ENCODE assay signal across 1 cellular context in the genomic region with DNA sequence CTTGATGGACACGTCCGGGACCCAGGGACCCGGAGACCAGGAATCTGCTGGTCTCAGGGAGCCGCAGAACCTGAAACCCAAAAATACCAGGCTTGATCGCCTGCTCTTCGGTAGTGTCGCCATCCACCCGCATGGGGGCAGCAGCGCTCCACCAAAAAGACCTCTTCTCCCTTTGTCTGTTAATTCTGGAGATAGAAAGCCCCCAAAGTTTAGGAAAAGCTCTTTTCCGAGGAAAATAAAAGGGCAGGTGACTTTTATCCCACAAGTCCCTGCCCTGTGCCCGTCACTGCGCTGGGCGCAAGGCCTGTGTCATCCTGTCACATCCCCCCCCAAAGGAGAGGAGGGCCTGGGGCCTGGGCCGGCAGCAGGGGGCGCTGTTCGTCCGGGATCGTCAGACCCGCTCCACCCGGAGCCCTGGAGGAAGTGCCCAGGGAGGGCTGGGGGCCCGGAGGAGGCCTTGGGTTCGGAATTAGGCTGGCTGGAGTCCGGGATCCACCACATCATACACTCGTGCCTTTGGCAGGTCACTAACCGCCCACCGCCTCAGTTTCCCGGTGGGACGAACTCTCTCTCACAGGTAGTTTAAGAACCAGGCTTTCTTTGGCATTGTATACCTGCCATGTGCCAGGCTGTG.
TF ChIP-seq lines count a peak whose summit lies in the region.

No MANE protein-coding gene starts in this region.

TF ChIP-seq in HepG2, 621 proteins besides CTCF, POLR2A, EP300 and RAD21 (continued from another document and continues in another):
- TF ChIP-seq, protein P1, sequence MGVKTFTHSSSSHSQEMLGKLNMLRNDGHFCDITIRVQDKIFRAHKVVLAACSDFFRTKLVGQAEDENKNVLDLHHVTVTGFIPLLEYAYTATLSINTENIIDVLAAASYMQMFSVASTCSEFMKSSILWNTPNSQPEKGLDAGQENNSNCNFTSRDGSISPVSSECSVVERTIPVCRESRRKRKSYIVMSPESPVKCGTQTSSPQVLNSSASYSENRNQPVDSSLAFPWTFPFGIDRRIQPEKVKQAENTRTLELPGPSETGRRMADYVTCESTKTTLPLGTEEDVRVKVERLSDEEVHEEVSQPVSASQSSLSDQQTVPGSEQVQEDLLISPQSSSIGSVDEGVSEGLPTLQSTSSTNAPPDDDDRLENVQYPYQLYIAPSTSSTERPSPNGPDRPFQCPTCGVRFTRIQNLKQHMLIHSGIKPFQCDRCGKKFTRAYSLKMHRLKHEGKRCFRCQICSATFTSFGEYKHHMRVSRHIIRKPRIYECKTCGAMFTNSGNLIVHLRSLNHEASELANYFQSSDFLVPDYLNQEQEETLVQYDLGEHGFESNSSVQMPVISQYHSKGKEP (CRISPR knock-in tag; IDR thresholded peaks at IDR 0.05), result peak; percentile 93; the same call in 1 of the 2 replicates
- TF ChIP-seq ZNF24 (IDR thresholded peaks at IDR 0.05) (0 out of 2 replicates have a peak, but pooled peaks have one; percentile 56), NR2F1 (CRISPR knock-in tag; IDR thresholded peaks at IDR 0.05) (peak in 1 of 2 experiments; percentile 52; a peak in 2 of 4 replicates), ZNF569 (CRISPR knock-in tag; IDR thresholded peaks at IDR 0.05; ENCODE audit: borderline replicate concordance) (no peak), HNF4A (CRISPR knock-in tag; IDR thresholded peaks at IDR 0.05) (0 out of 2 replicates have a peak, but pooled peaks have one; percentile 10), ZNF883 (CRISPR knock-in tag; IDR thresholded peaks at IDR 0.05; ENCODE audit: not compliant biosample characterization) (peak; percentile 93), ZSCAN25 (CRISPR knock-in tag; IDR thresholded peaks at IDR 0.05) (peak; percentile 60; the same call in 1 of the 2 replicates), ZFP41 (CRISPR knock-in tag; IDR thresholded peaks at IDR 0.05; ENCODE audit: borderline replicate concordance) (peak; percentile 35; the same call in 1 of the 2 replicates), ZNF629 (CRISPR knock-in tag; conservative IDR thresholded peaks at IDR 0.05) (0 out of 2 replicates have a peak, but pooled peaks have one; percentile 41), SUZ12 (IDR thresholded peaks at IDR 0.05; ENCODE audit: low read depth, low read length) (no peak; the same call in 1 of the 2 replicates), PCBP1 (IDR thresholded peaks at IDR 0.05; ENCODE audit: borderline replicate concordance, low read depth, low read length) (0 out of 2 replicates have a peak, but pooled peaks have one; percentile 47), ZNF557 (CRISPR knock-in tag; IDR thresholded peaks at IDR 0.05) (peak; percentile 59; the same call in 1 of the 2 replicates), ZNF891 (CRISPR knock-in tag; IDR thresholded peaks at IDR 0.05) (peak; percentile 85), HNRNPL (IDR thresholded peaks at IDR 0.05; ENCODE audit: low read depth, low read length) (peak; percentile 75; the same call in 1 of the 2 replicates), MXD4 (CRISPR knock-in tag; IDR thresholded peaks at IDR 0.05) (peak; percentile 81; the same call in 1 of the 2 replicates), KDM2A (CRISPR knock-in tag; IDR thresholded peaks at IDR 0.05; ENCODE audit: borderline replicate concordance, low read depth) (peak; percentile 94), ZNF430 (CRISPR knock-in tag; IDR thresholded peaks at IDR 0.05) (0 out of 2 replicates have a peak, but pooled peaks have one; percentile 71), KMT2B (CRISPR knock-in tag; IDR thresholded peaks at IDR 0.05) (peak; percentile 21; the same call in 1 of the 2 replicates), ZNF543 (CRISPR knock-in tag; IDR thresholded peaks at IDR 0.05) (0 out of 2 replicates have a peak, but pooled peaks have one; percentile 16), ZNF33B (CRISPR knock-in tag; IDR thresholded peaks at IDR 0.05) (no peak), ZNF558 (CRISPR knock-in tag; IDR thresholded peaks at IDR 0.05; ENCODE audit: borderline replicate concordance) (peak; percentile 87), NAIF1 (CRISPR knock-in tag; IDR thresholded peaks at IDR 0.05; ENCODE audit: borderline replicate concordance) (no peak), ZNF12 (CRISPR knock-in tag; IDR thresholded peaks at IDR 0.05) (0 out of 2 replicates have a peak, but pooled peaks have one; percentile 39)
- TF ChIP-seq, protein P2, sequence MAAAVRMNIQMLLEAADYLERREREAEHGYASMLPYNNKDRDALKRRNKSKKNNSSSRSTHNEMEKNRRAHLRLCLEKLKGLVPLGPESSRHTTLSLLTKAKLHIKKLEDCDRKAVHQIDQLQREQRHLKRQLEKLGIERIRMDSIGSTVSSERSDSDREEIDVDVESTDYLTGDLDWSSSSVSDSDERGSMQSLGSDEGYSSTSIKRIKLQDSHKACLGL (CRISPR knock-in tag; IDR thresholded peaks at IDR 0.05), result no peak
- TF ChIP-seq, protein P3, sequence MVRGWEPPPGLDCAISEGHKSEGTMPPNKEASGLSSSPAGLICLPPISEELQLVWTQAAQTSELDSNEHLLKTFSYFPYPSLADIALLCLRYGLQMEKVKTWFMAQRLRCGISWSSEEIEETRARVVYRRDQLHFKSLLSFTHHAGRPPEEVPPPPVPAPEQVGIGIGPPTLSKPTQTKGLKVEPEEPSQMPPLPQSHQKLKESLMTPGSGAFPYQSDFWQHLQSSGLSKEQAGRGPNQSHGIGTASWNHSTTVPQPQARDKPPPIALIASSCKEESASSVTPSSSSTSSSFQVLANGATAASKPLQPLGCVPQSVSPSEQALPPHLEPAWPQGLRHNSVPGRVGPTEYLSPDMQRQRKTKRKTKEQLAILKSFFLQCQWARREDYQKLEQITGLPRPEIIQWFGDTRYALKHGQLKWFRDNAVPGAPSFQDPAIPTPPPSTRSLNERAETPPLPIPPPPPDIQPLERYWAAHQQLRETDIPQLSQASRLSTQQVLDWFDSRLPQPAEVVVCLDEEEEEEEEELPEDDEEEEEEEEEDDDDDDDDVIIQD (CRISPR knock-in tag; IDR thresholded peaks at IDR 0.05; ENCODE audit: low read depth), result peak; percentile 67; the same call in 1 of the 2 replicates
- TF ChIP-seq, protein P4, sequence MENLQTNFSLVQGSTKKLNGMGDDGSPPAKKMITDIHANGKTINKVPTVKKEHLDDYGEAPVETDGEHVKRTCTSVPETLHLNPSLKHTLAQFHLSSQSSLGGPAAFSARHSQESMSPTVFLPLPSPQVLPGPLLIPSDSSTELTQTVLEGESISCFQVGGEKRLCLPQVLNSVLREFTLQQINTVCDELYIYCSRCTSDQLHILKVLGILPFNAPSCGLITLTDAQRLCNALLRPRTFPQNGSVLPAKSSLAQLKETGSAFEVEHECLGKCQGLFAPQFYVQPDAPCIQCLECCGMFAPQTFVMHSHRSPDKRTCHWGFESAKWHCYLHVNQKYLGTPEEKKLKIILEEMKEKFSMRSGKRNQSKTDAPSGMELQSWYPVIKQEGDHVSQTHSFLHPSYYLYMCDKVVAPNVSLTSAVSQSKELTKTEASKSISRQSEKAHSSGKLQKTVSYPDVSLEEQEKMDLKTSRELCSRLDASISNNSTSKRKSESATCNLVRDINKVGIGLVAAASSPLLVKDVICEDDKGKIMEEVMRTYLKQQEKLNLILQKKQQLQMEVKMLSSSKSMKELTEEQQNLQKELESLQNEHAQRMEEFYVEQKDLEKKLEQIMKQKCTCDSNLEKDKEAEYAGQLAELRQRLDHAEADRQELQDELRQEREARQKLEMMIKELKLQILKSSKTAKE (CRISPR knock-in tag; IDR thresholded peaks at IDR 0.05; ENCODE audit: borderline replicate concordance), result no peak
- TF ChIP-seq, protein P5, sequence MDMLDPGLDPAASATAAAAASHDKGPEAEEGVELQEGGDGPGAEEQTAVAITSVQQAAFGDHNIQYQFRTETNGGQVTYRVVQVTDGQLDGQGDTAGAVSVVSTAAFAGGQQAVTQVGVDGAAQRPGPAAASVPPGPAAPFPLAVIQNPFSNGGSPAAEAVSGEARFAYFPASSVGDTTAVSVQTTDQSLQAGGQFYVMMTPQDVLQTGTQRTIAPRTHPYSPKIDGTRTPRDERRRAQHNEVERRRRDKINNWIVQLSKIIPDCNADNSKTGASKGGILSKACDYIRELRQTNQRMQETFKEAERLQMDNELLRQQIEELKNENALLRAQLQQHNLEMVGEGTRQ (IDR thresholded peaks at IDR 0.05; ENCODE audit: low read depth, low read length), result no peak
- TF ChIP-seq, protein P5 (CRISPR knock-in tag; IDR thresholded peaks at IDR 0.05; ENCODE audit: borderline replicate concordance), result 0 out of 2 replicates have a peak, but pooled peaks have one; percentile 20
- TF ChIP-seq, protein P6, sequence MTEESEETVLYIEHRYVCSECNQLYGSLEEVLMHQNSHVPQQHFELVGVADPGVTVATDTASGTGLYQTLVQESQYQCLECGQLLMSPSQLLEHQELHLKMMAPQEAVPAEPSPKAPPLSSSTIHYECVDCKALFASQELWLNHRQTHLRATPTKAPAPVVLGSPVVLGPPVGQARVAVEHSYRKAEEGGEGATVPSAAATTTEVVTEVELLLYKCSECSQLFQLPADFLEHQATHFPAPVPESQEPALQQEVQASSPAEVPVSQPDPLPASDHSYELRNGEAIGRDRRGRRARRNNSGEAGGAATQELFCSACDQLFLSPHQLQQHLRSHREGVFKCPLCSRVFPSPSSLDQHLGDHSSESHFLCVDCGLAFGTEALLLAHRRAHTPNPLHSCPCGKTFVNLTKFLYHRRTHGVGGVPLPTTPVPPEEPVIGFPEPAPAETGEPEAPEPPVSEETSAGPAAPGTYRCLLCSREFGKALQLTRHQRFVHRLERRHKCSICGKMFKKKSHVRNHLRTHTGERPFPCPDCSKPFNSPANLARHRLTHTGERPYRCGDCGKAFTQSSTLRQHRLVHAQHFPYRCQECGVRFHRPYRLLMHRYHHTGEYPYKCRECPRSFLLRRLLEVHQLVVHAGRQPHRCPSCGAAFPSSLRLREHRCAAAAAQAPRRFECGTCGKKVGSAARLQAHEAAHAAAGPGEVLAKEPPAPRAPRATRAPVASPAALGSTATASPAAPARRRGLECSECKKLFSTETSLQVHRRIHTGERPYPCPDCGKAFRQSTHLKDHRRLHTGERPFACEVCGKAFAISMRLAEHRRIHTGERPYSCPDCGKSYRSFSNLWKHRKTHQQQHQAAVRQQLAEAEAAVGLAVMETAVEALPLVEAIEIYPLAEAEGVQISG (CRISPR knock-in tag; IDR thresholded peaks at IDR 0.05), result peak; percentile 74
- TF ChIP-seq, protein P7, sequence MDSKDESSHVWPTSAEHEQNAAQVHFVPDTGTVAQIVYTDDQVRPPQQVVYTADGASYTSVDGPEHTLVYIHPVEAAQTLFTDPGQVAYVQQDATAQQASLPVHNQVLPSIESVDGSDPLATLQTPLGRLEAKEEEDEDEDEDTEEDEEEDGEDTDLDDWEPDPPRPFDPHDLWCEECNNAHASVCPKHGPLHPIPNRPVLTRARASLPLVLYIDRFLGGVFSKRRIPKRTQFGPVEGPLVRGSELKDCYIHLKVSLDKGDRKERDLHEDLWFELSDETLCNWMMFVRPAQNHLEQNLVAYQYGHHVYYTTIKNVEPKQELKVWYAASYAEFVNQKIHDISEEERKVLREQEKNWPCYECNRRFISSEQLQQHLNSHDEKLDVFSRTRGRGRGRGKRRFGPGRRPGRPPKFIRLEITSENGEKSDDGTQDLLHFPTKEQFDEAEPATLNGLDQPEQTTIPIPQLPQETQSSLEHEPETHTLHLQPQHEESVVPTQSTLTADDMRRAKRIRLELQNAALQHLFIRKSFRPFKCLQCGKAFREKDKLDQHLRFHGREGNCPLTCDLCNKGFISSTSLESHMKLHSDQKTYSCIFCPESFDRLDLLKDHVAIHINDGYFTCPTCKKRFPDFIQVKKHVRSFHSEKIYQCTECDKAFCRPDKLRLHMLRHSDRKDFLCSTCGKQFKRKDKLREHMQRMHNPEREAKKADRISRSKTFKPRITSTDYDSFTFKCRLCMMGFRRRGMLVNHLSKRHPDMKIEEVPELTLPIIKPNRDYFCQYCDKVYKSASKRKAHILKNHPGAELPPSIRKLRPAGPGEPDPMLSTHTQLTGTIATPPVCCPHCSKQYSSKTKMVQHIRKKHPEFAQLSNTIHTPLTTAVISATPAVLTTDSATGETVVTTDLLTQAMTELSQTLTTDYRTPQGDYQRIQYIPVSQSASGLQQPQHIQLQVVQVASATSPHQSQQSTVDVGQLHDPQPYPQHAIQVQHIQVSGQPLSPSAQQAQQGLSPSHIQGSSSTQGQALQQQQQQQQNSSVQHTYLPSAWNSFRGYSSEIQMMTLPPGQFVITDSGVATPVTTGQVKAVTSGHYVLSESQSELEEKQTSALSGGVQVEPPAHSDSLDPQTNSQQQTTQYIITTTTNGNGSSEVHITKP (CRISPR knock-in tag; IDR thresholded peaks at IDR 0.05; ENCODE audit: low read depth), result 0 out of 2 replicates have a peak, but pooled peaks have one; percentile 14
- TF ChIP-seq, protein P8, sequence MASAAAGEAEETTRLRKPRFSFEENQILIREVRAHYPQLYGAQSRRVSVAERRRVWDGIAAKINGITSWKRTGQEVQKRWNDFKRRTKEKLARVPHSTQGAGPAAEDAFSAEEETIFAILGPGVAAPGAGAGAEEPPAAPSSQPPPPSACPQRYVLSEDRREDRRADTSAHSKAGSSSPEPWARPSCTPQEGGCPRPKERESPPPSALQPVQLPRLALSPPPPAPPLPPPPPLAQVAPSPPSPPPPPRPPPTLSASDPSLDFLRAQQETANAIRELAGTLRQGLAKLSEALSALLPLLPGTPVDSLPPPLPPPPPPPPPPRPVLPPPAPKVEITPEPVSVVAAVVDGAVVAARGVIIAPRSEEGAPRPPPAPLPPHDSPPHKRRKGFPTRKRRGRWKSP (CRISPR knock-in tag; IDR thresholded peaks at IDR 0.05), result 0 out of 2 replicates have a peak, but pooled peaks have one; percentile 68
- TF ChIP-seq, protein P9, sequence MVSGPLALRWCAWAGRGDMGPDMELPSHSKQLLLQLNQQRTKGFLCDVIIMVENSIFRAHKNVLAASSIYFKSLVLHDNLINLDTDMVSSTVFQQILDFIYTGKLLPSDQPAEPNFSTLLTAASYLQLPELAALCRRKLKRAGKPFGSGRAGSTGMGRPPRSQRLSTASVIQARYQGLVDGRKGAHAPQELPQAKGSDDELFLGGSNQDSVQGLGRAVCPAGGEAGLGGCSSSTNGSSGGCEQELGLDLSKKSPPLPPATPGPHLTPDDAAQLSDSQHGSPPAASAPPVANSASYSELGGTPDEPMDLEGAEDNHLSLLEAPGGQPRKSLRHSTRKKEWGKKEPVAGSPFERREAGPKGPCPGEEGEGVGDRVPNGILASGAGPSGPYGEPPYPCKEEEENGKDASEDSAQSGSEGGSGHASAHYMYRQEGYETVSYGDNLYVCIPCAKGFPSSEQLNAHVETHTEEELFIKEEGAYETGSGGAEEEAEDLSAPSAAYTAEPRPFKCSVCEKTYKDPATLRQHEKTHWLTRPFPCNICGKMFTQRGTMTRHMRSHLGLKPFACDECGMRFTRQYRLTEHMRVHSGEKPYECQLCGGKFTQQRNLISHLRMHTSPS (CRISPR knock-in tag; IDR thresholded peaks at IDR 0.05; ENCODE audit: low read depth), result peak; percentile 84
- TF ChIP-seq, protein P10, sequence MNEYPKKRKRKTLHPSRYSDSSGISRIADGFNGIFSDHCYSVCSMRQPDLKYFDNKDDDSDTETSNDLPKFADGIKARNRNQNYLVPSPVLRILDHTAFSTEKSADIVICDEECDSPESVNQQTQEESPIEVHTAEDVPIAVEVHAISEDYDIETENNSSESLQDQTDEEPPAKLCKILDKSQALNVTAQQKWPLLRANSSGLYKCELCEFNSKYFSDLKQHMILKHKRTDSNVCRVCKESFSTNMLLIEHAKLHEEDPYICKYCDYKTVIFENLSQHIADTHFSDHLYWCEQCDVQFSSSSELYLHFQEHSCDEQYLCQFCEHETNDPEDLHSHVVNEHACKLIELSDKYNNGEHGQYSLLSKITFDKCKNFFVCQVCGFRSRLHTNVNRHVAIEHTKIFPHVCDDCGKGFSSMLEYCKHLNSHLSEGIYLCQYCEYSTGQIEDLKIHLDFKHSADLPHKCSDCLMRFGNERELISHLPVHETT (CRISPR knock-in tag; conservative IDR thresholded peaks at IDR 0.05), result 0 out of 2 replicates have a peak, but pooled peaks have one; percentile 23
